8 cellular contexts compared by ENCODE assay signal in the genomic region with DNA sequence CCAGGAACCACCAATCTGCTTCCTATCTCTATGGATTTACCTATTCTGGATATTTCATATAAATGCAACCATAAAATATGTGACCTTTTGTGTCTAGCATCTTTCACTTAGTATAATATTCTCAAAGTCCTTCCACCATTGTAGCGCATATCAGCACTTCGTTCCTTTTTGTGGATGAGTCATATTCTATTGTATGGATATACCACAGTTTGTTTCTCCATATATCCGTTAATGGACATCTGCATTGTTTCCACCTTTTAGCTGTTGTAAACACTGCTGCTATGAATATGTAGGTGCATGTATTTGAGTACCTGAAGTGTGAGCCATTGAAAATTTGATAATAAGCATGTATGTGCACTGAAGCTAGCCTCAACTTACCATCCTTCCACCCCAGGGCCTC.
"Had no signal": no experiment of that assay in that cellular context is flagged by ENCODE, and none has a peak within 500 bp of the region (broad histone marks: within the 10 kb centered on the region; RNA-seq: fewer than 3 reads in every experiment).

No MANE protein-coding gene starts in this region.

- DNase-seq: IMR-90, KBM-7, KG1 had no signal

- FAIRE-seq: HepG2, HTR-8/SVneo, K562 had no signal

- ATAC-seq: HepG2, K562 had no signal

- H3K4me3 ChIP-seq: K562 had no signal

- H3K27me3 Mint-ChIP-seq: IgD-negative memory B cell had no signal

- H3K27ac ChIP-seq: HL-60 had no signal

- H3K27ac Mint-ChIP-seq: IgD-negative memory B cell had no signal

- H3K4me3 Mint-ChIP-seq: IgD-negative memory B cell had no signal
